8 cellular contexts compared by ENCODE assay signal in the genomic region with DNA sequence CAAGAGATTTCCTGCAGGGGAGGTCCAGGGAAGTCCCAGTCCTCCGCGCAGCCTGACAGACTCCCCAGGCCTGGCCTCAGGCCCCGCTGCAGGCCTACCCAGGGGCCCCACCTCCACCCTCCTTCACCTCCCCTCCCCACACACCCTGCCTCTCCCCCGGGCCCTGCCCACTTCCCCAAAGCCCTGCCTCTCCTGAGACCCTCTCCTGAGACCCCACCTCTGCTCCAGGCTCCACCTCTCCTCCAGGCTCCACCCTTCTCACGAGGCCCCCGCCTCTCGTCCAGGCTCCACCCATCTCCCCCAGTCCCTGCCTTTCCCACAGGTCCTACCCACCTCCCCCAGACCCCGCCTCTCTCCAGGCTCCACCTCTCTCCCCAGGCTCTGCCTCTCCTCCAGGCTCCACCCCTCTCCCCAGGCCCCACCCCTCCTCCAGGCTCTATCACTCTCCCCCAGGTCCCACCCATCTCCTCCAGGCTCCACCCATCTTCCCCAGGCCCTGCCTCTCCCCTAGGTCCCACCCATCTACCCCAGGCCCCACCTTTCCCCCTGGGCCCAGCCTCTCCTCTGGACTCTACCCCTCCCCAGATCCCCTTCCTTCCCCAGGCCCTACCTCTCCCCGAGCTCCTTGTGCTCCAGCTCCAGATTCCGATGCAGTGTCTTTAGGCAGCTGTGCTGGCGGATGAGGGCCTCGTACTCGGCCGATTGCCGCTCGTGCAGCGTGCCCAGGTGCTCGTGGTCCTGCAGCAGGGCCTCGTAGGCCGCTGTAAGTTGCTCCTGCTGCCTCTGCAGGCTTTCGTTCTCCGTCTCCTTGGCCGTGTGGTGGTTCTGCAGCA. TPM values are rescaled to one million over a fixed set of nuclear protein-coding genes. Genes with fewer than 3 reads are reported as not detected.
DNase-seq lines count a peak whose midpoint lies in the region; ATAC-seq and TF ChIP-seq lines count a peak whose summit lies in the region.

No MANE protein-coding gene starts in this region.

- H3K27me3 Mint-ChIP-seq in T-cell (no peaks in the 10 kb centered on the region), mesothelial cell of epicardium (ENCODE audit: low read depth) (no peaks in the 10 kb centered on the region)

- POLR2A ChIA-PET in T-cell (lab: Charles Lee), result no interaction called here

- no peak overlapping the region for H3K4me3 ChIP-seq in gastrocnemius medialis

- H3K4me3 Mint-ChIP-seq in T-cell (no peak overlapping the region), mesothelial cell of epicardium (no peak overlapping the region)

- DNase-seq in ELR (ENCODE audit: low read depth) (peak; percentile 41), T-cell (peak in 25 of 34 experiments; percentile 16 to 53 (median 35)), dermis microvascular lymphatic vessel endothelial cell (ENCODE audit: low read depth in 2 of 2) (peak; percentile 31 to 70), gastrocnemius medialis (no peak), NCI-H2171 treated with DMSO at 0.1 percent for 48 hours (lab: John Stamatoyannopoulos, UW) (no peak), mesothelial cell of epicardium (ENCODE audit: low spot score in 2 of 2, unreplicated experiment in 2 of 2) (no peak)

- ATAC-seq in HG02759 (IDR thresholded peaks at IDR 0.05; ENCODE audit: unreplicated experiment) (peak; percentile 74), T-cell (replicated peaks in 1 of 4) (peak; percentile 59 to 83 (median 70)), gastrocnemius medialis (peak; percentile 33 to 50), GM18861 (IDR thresholded peaks at IDR 0.05; ENCODE audit: unreplicated experiment) (no peak)

- no peaks in the 10 kb centered on the region for H3K9me3 ChIP-seq in gastrocnemius medialis

- no peaks in the 10 kb centered on the region for H3K36me3 ChIP-seq in gastrocnemius medialis

- peak overlapping the region in 1 of 4 donors; percentile 34 for H3K27ac ChIP-seq in gastrocnemius medialis

- H3K27ac Mint-ChIP-seq in T-cell (peak overlapping the region; percentile 80 to 85), mesothelial cell of epicardium (no peak overlapping the region)

- in situ Hi-C loops in gastrocnemius medialis (cut with MboI; ENCODE audit: low sequenced_read_pairs in 4 of 4), result no loop called here

- intact Hi-C loops in gastrocnemius medialis (cut with DNase I; ENCODE audit: low total_unique reads), result no loop called here

- TF ChIP-seq POLR2A in gastrocnemius medialis (IDR thresholded peaks at IDR 0.05), result no peak

- peaks cover 70% of the 10 kb centered on the region for H3K36me3 Mint-ChIP-seq in T-cell
- H3K36me3 Mint-ChIP-seq in mesothelial cell of epicardium, result peaks cover 28% of the 10 kb centered on the region

- no peaks in the 10 kb centered on the region for H3K27me3 ChIP-seq in gastrocnemius medialis

- no peaks in the 10 kb centered on the region for H3K4me1 ChIP-seq in gastrocnemius medialis

- peaks cover 26 to 27% (median 27%) of the 10 kb centered on the region in 3 donors for H3K4me1 Mint-ChIP-seq in T-cell
- H3K4me1 Mint-ChIP-seq in mesothelial cell of epicardium, result no peaks in the 10 kb centered on the region

- CTCF ChIA-PET in T-cell (lab: Charles Lee), result no interaction called here

- H3K9me3 Mint-ChIP-seq in T-cell (no peaks in the 10 kb centered on the region), mesothelial cell of epicardium (no peaks in the 10 kb centered on the region)

- TF ChIP-seq CTCF in gastrocnemius medialis (IDR thresholded peaks at IDR 0.05 in 4 of 5, conservative IDR thresholded peaks at IDR 0.05 in 1 of 5) (no peak), mesothelial cell of epicardium (IDR thresholded peaks at IDR 0.05; ENCODE audit: unreplicated experiment) (no peak)

RNA-seq across cellular contexts. Expression of gene GPR68, which starts 58.8 kb away (rescaled TPM):
- total RNA-seq in T-cell (10 to 100 TPM in 3 of 5 donors, 1 to 10 TPM in 2; 3.0 to 16.4 (median 10.0) TPM), dermis microvascular lymphatic vessel endothelial cell (0.63 and 0.90 TPM in 2 replicates), gastrocnemius medialis (under 1 TPM in 1 of 4 donors, not detected in 3; 0.07 TPM), mesothelial cell of epicardium (0.79 to 1.2 TPM (median 1.1 TPM) in 3 replicates)

Comparison
In these comparisons a context has a peak if more than half of its experiments do, and no peak if none do; other contexts are left out.
1. DNase-seq: peak in ELR (single experiment), T-cell (25 of 34) and dermis microvascular lymphatic vessel endothelial cell (2 of 2); none in gastrocnemius medialis (0 of 2), NCI-H2171 treated with DMSO at 0.1 percent for 48 hours (single experiment) and mesothelial cell of epicardium (0 of 2).